ENCODE assay signal across 10 cellular contexts in genomic region chr17:74730491-74731346, GRCh38. TPM values are rescaled to one million over a fixed set of nuclear protein-coding genes. Genes with fewer than 3 reads are reported as not detected.
DNase-seq lines count a peak whose midpoint lies in the region; ATAC-seq and TF ChIP-seq lines count a peak whose summit lies in the region.
"Had no signal": no experiment of that assay in that cellular context is flagged by ENCODE, and none has a peak within 500 bp of the region (broad histone marks: within the 10 kb centered on the region; RNA-seq: fewer than 3 reads in every experiment).

No MANE protein-coding gene starts in this region.

- no peak for TF ChIP-seq CTCF in coronary artery (IDR thresholded peaks at IDR 0.05)

- no peaks in the 10 kb centered on the region for H3K9me3 Mint-ChIP-seq in activated CD4-positive, alpha-beta memory T cell treated with anti-CD3 and anti-CD28 coated beads, Interleukin-2, amount 10 ng/mL, durations not matched to agents 7 days and 5 days
- H3K9me3 Mint-ChIP-seq in immature natural killer cell: peaks cover 0 to 2% (median 0%) of the 10 kb centered on the region in 6 donors
- H3K9me3 Mint-ChIP-seq: neural crest cell had no signal

- peak; percentile 74 to 75 for DNase-seq in AML-193 (lab: John Stamatoyannopoulos, UW)
- peak; percentile 84 for DNase-seq in activated CD4-positive, alpha-beta memory T cell treated with anti-CD3 and anti-CD28 coated beads, Interleukin-2, amount 10 ng/mL, durations not matched to agents 7 days and 5 days
- DNase-seq in immature natural killer cell: peak; percentile 93 to 95 (median 93)
- no peak for DNase-seq in SHP77 (lab: John Stamatoyannopoulos, UW)
- DNase-seq in coronary artery (ENCODE audit: low spot score): no peak
- DNase-seq in HPDE6-E6E7 (ENCODE audit: extremely low spot score): no peak
- DNase-seq: NCI-H510A treated with DMSO at 0.1 percent for 48 hours had no signal

- ATAC-seq in HG02610 (IDR thresholded peaks at IDR 0.05; ENCODE audit: unreplicated experiment) (peak; percentile 48), HG03439 (IDR thresholded peaks at IDR 0.05; ENCODE audit: unreplicated experiment) (no peak)

- peak overlapping the region; percentile 3 for H3K4me3 Mint-ChIP-seq in activated CD4-positive, alpha-beta memory T cell treated with anti-CD3 and anti-CD28 coated beads, Interleukin-2, amount 10 ng/mL, durations not matched to agents 7 days and 5 days
- peak overlapping the region; percentile 66 to 77 (median 71) for H3K4me3 Mint-ChIP-seq in immature natural killer cell
- H3K4me3 Mint-ChIP-seq: neural crest cell had no signal

- H3K27ac ChIP-seq in coronary artery: no peak overlapping the region

- H3K27ac Mint-ChIP-seq in activated CD4-positive, alpha-beta memory T cell treated with anti-CD3 and anti-CD28 coated beads, Interleukin-2, amount 10 ng/mL, durations not matched to agents 7 days and 5 days: peak overlapping the region; percentile 37
- H3K27ac Mint-ChIP-seq in immature natural killer cell: peak overlapping the region; percentile 45 to 91 (median 87)

- no peak overlapping the region for H3K4me3 ChIP-seq in coronary artery

- peaks cover 2% of the 10 kb centered on the region for H3K4me1 Mint-ChIP-seq in activated CD4-positive, alpha-beta memory T cell treated with anti-CD3 and anti-CD28 coated beads, Interleukin-2, amount 10 ng/mL, durations not matched to agents 7 days and 5 days
- peaks cover 0 to 2% of the 10 kb centered on the region in 2 donors for H3K4me1 Mint-ChIP-seq in immature natural killer cell
- H3K4me1 Mint-ChIP-seq: neural crest cell had no signal

- no peaks in the 10 kb centered on the region for H3K27me3 Mint-ChIP-seq in activated CD4-positive, alpha-beta memory T cell treated with anti-CD3 and anti-CD28 coated beads, Interleukin-2, amount 10 ng/mL, durations not matched to agents 7 days and 5 days
- peaks cover 7 to 18% (median 12%) of the 10 kb centered on the region in 3 donors for H3K27me3 Mint-ChIP-seq in immature natural killer cell (ENCODE audit: low read depth in 3 of 3)

- POLR2A ChIA-PET in activated CD4-positive, alpha-beta memory T cell treated with anti-CD3 and anti-CD28 coated beads, Interleukin-2, amount 10 ng/mL, durations not matched to agents 7 days and 5 days (lab: Charles Lee): interaction anchor here (1.0 kb wide), 1 partner anchor 12 kb away, joined by 3 read pairs; no protein-coding TSS in a partner anchor

- no peaks in the 10 kb centered on the region for H3K36me3 Mint-ChIP-seq in activated CD4-positive, alpha-beta memory T cell treated with anti-CD3 and anti-CD28 coated beads, Interleukin-2, amount 10 ng/mL, durations not matched to agents 7 days and 5 days (ENCODE audit: low read depth)
- no peaks in the 10 kb centered on the region for H3K36me3 Mint-ChIP-seq in immature natural killer cell

- CTCF ChIA-PET in activated CD4-positive, alpha-beta memory T cell treated with anti-CD3 and anti-CD28 coated beads, Interleukin-2, amount 10 ng/mL, durations not matched to agents 7 days and 5 days (lab: Charles Lee): interaction anchor here (1.0 to 1.3 kb wide), 2 partner anchors 7 to 17 kb away, joined by 3 to 5 read pairs; partner anchors contain the start of gene NHERF1

RNA-seq across cellular contexts. Expression of gene RAB37, which starts 6.3 kb away (rescaled TPM):
- total RNA-seq in activated CD4-positive, alpha-beta memory T cell treated with anti-CD3 and anti-CD28 coated beads, Interleukin-2, amount 10 ng/mL, durations not matched to agents 7 days and 5 days: 10 to 100 TPM; 56.1 to 58.5 TPM
- polyA plus RNA-seq in immature natural killer cell: 100 to 1,000 TPM; 208 to 218 (median 212) TPM
- total RNA-seq: neural crest cell had no signal

RNA-seq across cellular contexts. Expression of gene NHERF1, which starts 17.7 kb away (rescaled TPM):
- total RNA-seq in activated CD4-positive, alpha-beta memory T cell treated with anti-CD3 and anti-CD28 coated beads, Interleukin-2, amount 10 ng/mL, durations not matched to agents 7 days and 5 days: 100 to 1,000 TPM; 320 to 328 TPM
- polyA plus RNA-seq in immature natural killer cell: 1,000 to 10,000 TPM in 1 of 3 donors, 100 to 1,000 TPM in 2; 566 to 1,121 (median 751) TPM

RNA-seq across cellular contexts. Expression of gene CD300LF, which starts 18.0 kb away (rescaled TPM):
- not detected for total RNA-seq in activated CD4-positive, alpha-beta memory T cell treated with anti-CD3 and anti-CD28 coated beads, Interleukin-2, amount 10 ng/mL, durations not matched to agents 7 days and 5 days
- polyA plus RNA-seq in immature natural killer cell: 1 to 10 TPM; 1.9 to 4.2 (median 2.0) TPM
- total RNA-seq: neural crest cell had no signal

RNA-seq across cellular contexts. Expression of gene NAT9, which starts 45.4 kb away (rescaled TPM):
- total RNA-seq in activated CD4-positive, alpha-beta memory T cell treated with anti-CD3 and anti-CD28 coated beads, Interleukin-2, amount 10 ng/mL, durations not matched to agents 7 days and 5 days: 10 to 100 TPM; 32.1 to 32.3 TPM
- 10 to 100 TPM in 1 of 3 donors, 1 to 10 TPM in 2; 4.3 to 11.2 (median 6.3) TPM for polyA plus RNA-seq in immature natural killer cell

Comparison
In these comparisons a context has a peak if more than half of its experiments do, and no peak if none do; other contexts are left out.
1. DNase-seq: peak in AML-193 (2 of 2), activated CD4-positive, alpha-beta memory T cell treated with anti-CD3 and anti-CD28 coated beads, Interleukin-2, amount 10 ng/mL, durations not matched to agents 7 days and 5 days (single experiment) and immature natural killer cell (3 of 3); none in SHP77 (0 of 2), coronary artery (single experiment) and HPDE6-E6E7 (single experiment).